Comparison of ENCODE assay signal across 2 cellular contexts in genomic region chr2:69299772-69300516, GRCh38.
TF ChIP-seq lines count a peak whose summit lies in the region.

No MANE protein-coding gene starts in this region.

TF ChIP-seq in IMR-90, 13 proteins besides CTCF, POLR2A, EP300 and RAD21:
- TF ChIP-seq MAFK (IDR thresholded peaks at IDR 0.05; ENCODE audit: low read depth, low read length) (no peak), FOS (IDR thresholded peaks at IDR 0.05; ENCODE audit: low read depth, low read length) (no peak), SMC3 (IDR thresholded peaks at IDR 0.05; ENCODE audit: low read depth, low read length) (no peak), MAZ (IDR thresholded peaks at IDR 0.05; ENCODE audit: borderline replicate concordance, low read depth, low read length) (no peak), CHD1 (IDR thresholded peaks at IDR 0.05; ENCODE audit: low read depth, low read length) (no peak), RCOR1 (IDR thresholded peaks at IDR 0.05; ENCODE audit: insufficient replicate concordance, low read length) (no peak), BHLHE40 (IDR thresholded peaks at IDR 0.05; ENCODE audit: low read depth, low read length) (no peak), MXI1 (IDR thresholded peaks at IDR 0.05; ENCODE audit: borderline replicate concordance, low read depth, low read length) (no peak), RFX5 (IDR thresholded peaks at IDR 0.05; ENCODE audit: low read depth, low read length) (no peak)

TF ChIP-seq in endothelial cell of umbilical vein, 7 proteins besides CTCF, POLR2A, EP300 and RAD21:
- peak; percentile 98 for TF ChIP-seq POLR2AphosphoS5 (IDR thresholded peaks at IDR 0.05; ENCODE audit: insufficient read depth, low read depth, low read length)
- TF ChIP-seq FOS (IDR thresholded peaks at IDR 0.05; ENCODE audit: borderline replicate concordance, insufficient read depth, low read length), result peak; percentile 95
- TF ChIP-seq MYC (IDR thresholded peaks at IDR 0.05; ENCODE audit: low read depth, low read length), result peak; percentile 54
- TF ChIP-seq, protein P1, sequence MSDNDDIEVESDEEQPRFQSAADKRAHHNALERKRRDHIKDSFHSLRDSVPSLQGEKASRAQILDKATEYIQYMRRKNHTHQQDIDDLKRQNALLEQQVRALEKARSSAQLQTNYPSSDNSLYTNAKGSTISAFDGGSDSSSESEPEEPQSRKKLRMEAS (IDR thresholded peaks at IDR 0.05; ENCODE audit: insufficient read depth, insufficient read length), result no peak
- TF ChIP-seq JUN (IDR thresholded peaks at IDR 0.05; ENCODE audit: borderline replicate concordance, insufficient read depth, insufficient read length, low read depth), result peak; percentile 60
- no peak for TF ChIP-seq EZH2 (IDR thresholded peaks at IDR 0.05; ENCODE audit: borderline replicate concordance, low read depth, low read length, severe bottlenecking)
- TF ChIP-seq GATA2 (IDR thresholded peaks at IDR 0.05; ENCODE audit: insufficient read depth, insufficient read length, low read depth, low read length), result peak; percentile 83
